In the genomic region with DNA sequence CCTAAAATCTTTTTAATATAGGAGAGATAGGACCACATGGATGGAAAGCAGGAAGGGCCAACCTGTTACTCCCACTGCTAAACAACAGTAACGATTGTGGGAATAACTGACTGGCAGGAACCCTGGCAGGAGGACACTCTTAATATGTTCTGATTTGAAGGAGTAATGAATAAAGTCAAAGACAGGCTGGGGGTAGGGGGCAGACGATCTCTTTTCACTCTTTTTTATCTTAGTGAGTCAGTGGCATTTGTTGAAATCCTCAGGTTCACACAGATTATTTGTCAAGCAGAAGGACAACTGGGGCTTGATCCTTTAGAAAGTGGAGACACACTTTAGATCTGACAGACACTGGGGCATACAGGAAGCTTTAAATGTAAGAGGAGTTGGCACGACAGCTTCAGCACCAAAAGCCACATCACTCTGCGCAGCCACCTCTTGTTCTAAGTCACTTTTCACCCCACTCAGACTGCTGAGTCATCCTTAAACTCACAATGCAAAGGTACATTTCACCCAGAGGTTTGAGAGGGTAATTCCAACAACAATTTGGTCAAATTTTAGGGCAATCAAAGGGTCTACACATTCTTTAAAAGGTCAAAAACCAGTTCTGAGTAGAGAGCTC, we compare ENCODE assay signal across 9 cellular contexts.
A peak's percentile ranks its signal among the peaks of the same experiment; 100 is the strongest.
DNase-seq lines count a peak whose midpoint lies in the region; ATAC-seq and TF ChIP-seq lines count a peak whose summit lies in the region.
"Had no signal": no experiment of that assay in that cellular context is flagged by ENCODE, and none has a peak within 500 bp of the region (broad histone marks: within the 10 kb centered on the region; RNA-seq: fewer than 3 reads in every experiment).

No MANE protein-coding gene starts in this region.

- no peaks in the 10 kb centered on the region for H3K27me3 Mint-ChIP-seq in activated CD4-positive, alpha-beta T cell treated with anti-CD3 and anti-CD28 coated beads, Interleukin-2, amount 10 ng/mL, durations not matched to agents 24 days and 14 days
- H3K27me3 Mint-ChIP-seq in immature natural killer cell (ENCODE audit: low read depth in 3 of 3), result peaks cover 0 to 3% (median 2%) of the 10 kb centered on the region in 3 donors
- H3K27me3 Mint-ChIP-seq: IgD-negative memory B cell had no signal

- peak overlapping the region; percentile 34 for H3K4me3 Mint-ChIP-seq in activated CD4-positive, alpha-beta T cell treated with anti-CD3 and anti-CD28 coated beads, Interleukin-2, amount 10 ng/mL, durations not matched to agents 24 days and 14 days
- H3K4me3 Mint-ChIP-seq in immature natural killer cell, result peak overlapping the region in 2 of 5 donors; percentile 9 to 68
- H3K4me3 Mint-ChIP-seq: IgD-negative memory B cell had no signal

- H3K9me3 ChIP-seq in MG63 (peaks cover 7% of the 10 kb centered on the region; the same call in 1 of the 2 replicates), body of pancreas (no peaks in the 10 kb centered on the region)

- 79 to 87% methylated on average over 4 of the region's 4 CpGs for WGBS in body of pancreas, 2 donors

- ATAC-seq in GM21367 (IDR thresholded peaks at IDR 0.05; ENCODE audit: unreplicated experiment) (peak; percentile 98), HG03558 (IDR thresholded peaks at IDR 0.05; ENCODE audit: extremely low read depth, unreplicated experiment) (peak; percentile 94), body of pancreas (no peak)

- H3K4me1 Mint-ChIP-seq in activated CD4-positive, alpha-beta T cell treated with anti-CD3 and anti-CD28 coated beads, Interleukin-2, amount 10 ng/mL, durations not matched to agents 24 days and 14 days, result peaks cover 9% of the 10 kb centered on the region
- H3K4me1 Mint-ChIP-seq in immature natural killer cell, result peaks cover 26 to 36% of the 10 kb centered on the region in 2 donors
- H3K4me1 Mint-ChIP-seq: IgD-negative memory B cell had no signal

- intact Hi-C loops in activated CD4-positive, alpha-beta T cell treated with anti-CD3 and anti-CD28 coated beads, Interleukin-2, amount 10 ng/mL, durations not matched to agents 24 days and 14 days (cut with micrococcal nuclease), result loop anchor here (5.0 kb wide), 1 partner anchor 53 kb away; no protein-coding TSS in a partner anchor
- intact Hi-C loops in body of pancreas (cut with DNase I), result no loop called here

- peak overlapping the region; percentile 78 for H3K27ac Mint-ChIP-seq in activated CD4-positive, alpha-beta T cell treated with anti-CD3 and anti-CD28 coated beads, Interleukin-2, amount 10 ng/mL, durations not matched to agents 24 days and 14 days
- H3K27ac Mint-ChIP-seq in immature natural killer cell, result peak overlapping the region in 5 of 6 donors; percentile 12 to 76 (median 42)
- H3K27ac Mint-ChIP-seq: IgD-negative memory B cell had no signal

- H3K27ac ChIP-seq in body of pancreas, result no peak overlapping the region

- no peaks in the 10 kb centered on the region for H3K4me1 ChIP-seq in body of pancreas

- H3K36me3 ChIP-seq in MG63 (no peaks in the 10 kb centered on the region; the same call in 1 of the 2 replicates), body of pancreas (replicated peaks in 1 of 2; ENCODE audit: insufficient read depth in 1 of 2, low read depth in 2 of 2) (no peaks in the 10 kb centered on the region)

- TF ChIP-seq CTCF in body of pancreas (IDR thresholded peaks at IDR 0.05), result no peak

- peak; percentile 45 for DNase-seq in GDM1 (lab: John Stamatoyannopoulos, UW)
- DNase-seq in activated CD4-positive, alpha-beta T cell treated with anti-CD3 and anti-CD28 coated beads, Interleukin-2, amount 10 ng/mL, durations not matched to agents 24 days and 14 days, result peak; percentile 82
- peak in 2 of 3 donors; percentile 18 to 34 for DNase-seq in immature natural killer cell
- no peak for DNase-seq in MG63
- no peak for DNase-seq in body of pancreas
- no peak for DNase-seq in hypothalamus (lab: John Stamatoyannopoulos, UW)

- peaks cover 2% of the 10 kb centered on the region for H3K36me3 Mint-ChIP-seq in activated CD4-positive, alpha-beta T cell treated with anti-CD3 and anti-CD28 coated beads, Interleukin-2, amount 10 ng/mL, durations not matched to agents 24 days and 14 days (ENCODE audit: low read depth)
- H3K36me3 Mint-ChIP-seq in immature natural killer cell, result peaks cover 0 to 20% (median 12%) of the 10 kb centered on the region in 3 donors

- H3K27me3 ChIP-seq in MG63 (no peaks in the 10 kb centered on the region), body of pancreas (no peaks in the 10 kb centered on the region)

- TF ChIP-seq POLR2A in body of pancreas (IDR thresholded peaks at IDR 0.05), result no peak

- H3K9me3 Mint-ChIP-seq in activated CD4-positive, alpha-beta T cell treated with anti-CD3 and anti-CD28 coated beads, Interleukin-2, amount 10 ng/mL, durations not matched to agents 24 days and 14 days, result no peaks in the 10 kb centered on the region
- peaks cover 0 to 6% (median 0%) of the 10 kb centered on the region in 6 donors for H3K9me3 Mint-ChIP-seq in immature natural killer cell
- H3K9me3 Mint-ChIP-seq: IgD-negative memory B cell had no signal

- no peak overlapping the region for H3K4me3 ChIP-seq in MG63
- no peak overlapping the region for H3K4me3 ChIP-seq in body of pancreas

Comparison
In these comparisons a context has a peak if more than half of its experiments do, and no peak if none do; other contexts are left out.
1. DNase-seq: peak in GDM1 (single experiment), activated CD4-positive, alpha-beta T cell treated with anti-CD3 and anti-CD28 coated beads, Interleukin-2, amount 10 ng/mL, durations not matched to agents 24 days and 14 days (single experiment) and immature natural killer cell (2 of 3); none in MG63 (single experiment), body of pancreas (0 of 4) and hypothalamus (0 of 51).